Comparison of ENCODE assay signal across 28 cellular contexts in the genomic region with DNA sequence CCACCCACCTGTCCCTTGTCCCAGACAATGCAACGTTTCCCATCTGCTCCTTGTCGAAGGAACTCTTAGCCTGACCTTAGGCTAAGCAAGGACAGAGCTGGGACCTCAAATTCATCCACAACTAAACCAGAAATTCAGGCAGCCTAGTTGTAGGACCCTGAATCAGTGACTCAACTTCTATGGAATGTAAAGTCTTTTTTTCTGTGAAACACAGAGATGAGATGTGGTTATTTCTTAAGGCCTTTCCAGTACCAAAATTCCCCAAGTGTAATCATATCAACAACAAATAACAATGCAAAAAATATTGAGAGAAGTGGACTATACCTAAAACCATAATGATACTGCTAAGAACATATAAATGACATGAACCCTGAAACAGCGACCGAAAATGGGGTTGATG. TPM values are rescaled to one million over a fixed set of nuclear protein-coding genes. Genes with fewer than 3 reads are reported as not detected.
"Had no signal": no experiment of that assay in that cellular context is flagged by ENCODE, and none has a peak within 500 bp of the region (broad histone marks: within the 10 kb centered on the region; RNA-seq: fewer than 3 reads in every experiment).

No MANE protein-coding gene starts in this region.

- H3K27ac ChIP-seq: gastrocnemius medialis, neural progenitor cell, transverse colon, VCaP had no signal

- H3K4me1 Mint-ChIP-seq: activated CD4-positive, alpha-beta T cell treated with anti-CD3 and anti-CD28 coated beads, Interleukin-2, amount 10 ng/mL, durations not matched to agents 24 days and 14 days; activated CD8-positive, alpha-beta memory T cell treated with anti-CD3 and anti-CD28 coated beads, Interleukin-2, amount 10 ng/mL, durations not matched to agents 7 days and 5 days; naive thymus-derived CD8-positive, alpha-beta T cell; stimulated activated naive B cell treated with anti-CD40 and anti-IgM and Interleukin-4, amounts not matched to agents 10 μg/mL and 1 μg/mL and 100 μg/mL, for 72 hours; T-cell had no signal

- H3K27me3 ChIP-seq: gastrocnemius medialis had no signal

- H3K4me3 Mint-ChIP-seq: activated CD4-positive, alpha-beta T cell treated with anti-CD3 and anti-CD28 coated beads, Interleukin-2, amount 10 ng/mL, durations not matched to agents 24 days and 14 days; activated CD8-positive, alpha-beta memory T cell treated with anti-CD3 and anti-CD28 coated beads, Interleukin-2, amount 10 ng/mL, durations not matched to agents 7 days and 5 days; activated CD8-positive, alpha-beta T cell treated with anti-CD3 and anti-CD28 coated beads for 36 hours; dendritic cell treated with granulocyte-macrophage colony-stimulating factor and Interleukin-4, amounts not matched to agents 40 ng/mL and 50 ng/mL, for 4 days; mesothelial cell of epicardium; naive thymus-derived CD8-positive, alpha-beta T cell; neural progenitor cell; stimulated activated naive B cell treated with anti-CD40 and anti-IgM and Interleukin-4, amounts not matched to agents 10 μg/mL and 1 μg/mL and 100 μg/mL, for 72 hours; T-cell; T-helper 2 cell treated with Interferon-gamma antibody and Interleukin-4, amounts not matched to agents 5 μg/mL and 100 μg/mL, for 36 hours had no signal

- H3K9me3 ChIP-seq: gastrocnemius medialis, transverse colon had no signal

- H3K36me3 ChIP-seq: gastrocnemius medialis, neural progenitor cell, transverse colon had no signal

- H3K9me3 Mint-ChIP-seq: activated CD4-positive, alpha-beta T cell treated with anti-CD3 and anti-CD28 coated beads, Interleukin-2, amount 10 ng/mL, durations not matched to agents 24 days and 14 days; activated CD8-positive, alpha-beta T cell treated with anti-CD3 and anti-CD28 coated beads for 36 hours; dendritic cell treated with granulocyte-macrophage colony-stimulating factor and Interleukin-4, amounts not matched to agents 40 ng/mL and 50 ng/mL, for 4 days; mesothelial cell of epicardium; neural progenitor cell; T-cell; T-helper 2 cell treated with Interferon-gamma antibody and Interleukin-4, amounts not matched to agents 5 μg/mL and 100 μg/mL, for 36 hours had no signal

- DNase-seq: activated CD4-positive, alpha-beta T cell treated with anti-CD3 and anti-CD28 coated beads, Interleukin-2, amount 10 ng/mL, durations not matched to agents 24 days and 14 days; activated CD8-positive, alpha-beta memory T cell treated with anti-CD3 and anti-CD28 coated beads, Interleukin-2, amount 10 ng/mL, durations not matched to agents 7 days and 5 days; activated CD8-positive, alpha-beta T cell treated with anti-CD3 and anti-CD28 coated beads for 36 hours; activated gamma-delta T cell treated with Interleukin-2 at 50 U/mL for 16 hours; activated T-cell treated with anti-CD3 and anti-CD28 coated beads for 4 hours; effector CD4-positive, alpha-beta T cell; erythroblast; gastrocnemius medialis; hippocampal formation; left ventricle myocardium superior; naive thymus-derived CD8-positive, alpha-beta T cell; stimulated activated CD4-positive, alpha-beta T cell treated with anti-CD3 and anti-CD28 coated beads, Interleukin-2, amount 100 ng/mL, for 48 hours; stimulated activated CD8-positive, alpha-beta memory T cell treated with anti-CD3 and anti-CD28 coated beads, Interleukin-4, amount 100 ng/mL, for 48 hours; stimulated activated naive B cell treated with anti-CD40 and anti-IgM and Interleukin-4, amounts not matched to agents 10 μg/mL and 1 μg/mL and 100 μg/mL, for 72 hours; T-cell; transverse colon had no signal

- H3K4me3 ChIP-seq: gastrocnemius medialis, neural progenitor cell, transverse colon had no signal

- H3K36me3 Mint-ChIP-seq: activated CD8-positive, alpha-beta memory T cell treated with anti-CD3 and anti-CD28 coated beads, Interleukin-2, amount 10 ng/mL, durations not matched to agents 7 days and 5 days; activated naive CD4-positive, alpha-beta T cell treated with anti-CD3 and anti-CD28 coated beads, Interleukin-2, amount 50 U/mL, for 72 hours; mesothelial cell of epicardium; naive thymus-derived CD8-positive, alpha-beta T cell; neural progenitor cell; stimulated activated naive B cell treated with anti-CD40 and anti-IgM and Interleukin-4, amounts not matched to agents 10 μg/mL and 1 μg/mL and 100 μg/mL, for 72 hours; T-cell had no signal

- H3K4me1 ChIP-seq: transverse colon had no signal

- H3K27ac Mint-ChIP-seq: activated CD4-positive, alpha-beta T cell treated with anti-CD3 and anti-CD28 coated beads, Interleukin-2, amount 10 ng/mL, durations not matched to agents 24 days and 14 days; activated CD8-positive, alpha-beta memory T cell treated with anti-CD3 and anti-CD28 coated beads, Interleukin-2, amount 10 ng/mL, durations not matched to agents 7 days and 5 days; activated CD8-positive, alpha-beta T cell treated with anti-CD3 and anti-CD28 coated beads for 36 hours; activated naive CD4-positive, alpha-beta T cell treated with anti-CD3 and anti-CD28 coated beads, Interleukin-2, amount 50 U/mL, for 72 hours; dendritic cell treated with granulocyte-macrophage colony-stimulating factor and Interleukin-4, amounts not matched to agents 40 ng/mL and 50 ng/mL, for 4 days; mesothelial cell of epicardium; naive thymus-derived CD8-positive, alpha-beta T cell; neural progenitor cell; stimulated activated naive B cell treated with anti-CD40 and anti-IgM and Interleukin-4, amounts not matched to agents 10 μg/mL and 1 μg/mL and 100 μg/mL, for 72 hours; T-cell; T-helper 2 cell treated with Interferon-gamma antibody and Interleukin-4, amounts not matched to agents 5 μg/mL and 100 μg/mL, for 36 hours had no signal

- FAIRE-seq: islet of Langerhans had no signal

RNA-seq across cellular contexts. Expression of a gene that starts 46.7 kb away (rescaled TPM):
- total RNA-seq: activated CD4-positive, alpha-beta T cell treated with anti-CD3 and anti-CD28 coated beads, Interleukin-2, amount 10 ng/mL, durations not matched to agents 24 days and 14 days; activated CD8-positive, alpha-beta memory T cell treated with anti-CD3 and anti-CD28 coated beads, Interleukin-2, amount 10 ng/mL, durations not matched to agents 7 days and 5 days; activated CD8-positive, alpha-beta T cell treated with anti-CD3 and anti-CD28 coated beads for 36 hours; activated naive CD4-positive, alpha-beta T cell treated with anti-CD3 and anti-CD28 coated beads, Interleukin-2, amount 50 U/mL, for 72 hours; chondrocyte; left ventricle myocardium superior; naive thymus-derived CD8-positive, alpha-beta T cell; renal cortical epithelial cell; sciatic nerve; T-cell; temporal lobe; transverse colon had no signal
- polyA plus RNA-seq: mammary epithelial cell; naive thymus-derived CD8-positive, alpha-beta T cell had no signal
